In the genomic region with DNA sequence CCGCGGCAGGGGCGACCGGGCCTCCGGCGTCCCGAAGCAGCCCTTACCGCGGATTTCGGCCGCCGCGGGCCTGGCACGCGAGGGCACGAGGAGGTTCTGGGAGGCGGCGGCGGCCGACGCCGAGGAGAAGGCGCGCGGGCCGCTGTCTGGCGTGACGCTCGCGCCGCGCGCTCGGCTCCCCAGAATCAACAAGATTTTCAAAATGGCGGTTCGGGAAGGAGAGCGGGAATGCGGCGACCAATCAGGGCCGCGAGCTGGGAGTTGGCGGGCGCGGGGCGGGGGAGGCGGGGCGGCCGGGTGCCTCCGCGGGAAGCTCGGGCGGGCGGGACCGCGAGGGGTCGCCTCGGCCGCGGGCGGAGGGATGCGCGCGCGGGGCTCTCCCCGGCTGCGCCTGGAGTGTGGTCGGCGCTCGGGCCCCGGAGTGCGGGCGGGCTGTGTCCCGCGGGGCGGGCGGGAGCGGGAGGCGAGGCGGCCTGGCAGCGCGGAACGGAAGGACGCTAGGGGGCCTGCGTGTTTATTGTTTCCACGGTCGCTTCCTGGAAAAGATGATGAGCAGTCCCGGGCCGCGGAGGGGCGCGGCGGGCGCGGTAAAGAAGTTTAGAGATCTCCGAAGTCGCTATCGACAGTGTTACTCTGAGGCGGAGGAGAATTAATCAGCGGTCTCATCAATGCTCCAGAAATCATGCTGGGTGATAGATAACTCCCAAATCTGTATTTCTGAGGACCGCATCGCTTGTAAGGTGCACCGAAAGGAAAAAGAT, we compare ENCODE assay signal across 8 cellular contexts. TPM values are rescaled to one million over a fixed set of nuclear protein-coding genes. Genes with fewer than 3 reads are reported as not detected.
A peak's percentile ranks its signal among the peaks of the same experiment; 100 is the strongest.
DNase-seq lines count a peak whose midpoint lies in the region; TF ChIP-seq lines count a peak whose summit lies in the region.

A gene with protein sequence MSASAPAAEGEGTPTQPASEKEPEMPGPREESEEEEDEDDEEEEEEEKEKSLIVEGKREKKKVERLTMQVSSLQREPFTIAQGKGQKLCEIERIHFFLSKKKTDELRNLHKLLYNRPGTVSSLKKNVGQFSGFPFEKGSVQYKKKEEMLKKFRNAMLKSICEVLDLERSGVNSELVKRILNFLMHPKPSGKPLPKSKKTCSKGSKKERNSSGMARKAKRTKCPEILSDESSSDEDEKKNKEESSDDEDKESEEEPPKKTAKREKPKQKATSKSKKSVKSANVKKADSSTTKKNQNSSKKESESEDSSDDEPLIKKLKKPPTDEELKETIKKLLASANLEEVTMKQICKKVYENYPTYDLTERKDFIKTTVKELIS (minus strand): TSS at position 193 of the 761 bp plus-strand sequence. CDS start 543 bp downstream, outside the sequence.

- H3K9me3 ChIP-seq in MG63 (no peaks in the 10 kb centered on the region), stomach (no peaks in the 10 kb centered on the region)

- peaks cover 51% of the 10 kb centered on the region for H3K4me1 Mint-ChIP-seq in neural crest cell

- no peaks in the 10 kb centered on the region for H3K27me3 Mint-ChIP-seq in neural crest cell (ENCODE audit: low read depth)

- no peaks in the 10 kb centered on the region for H3K9me3 Mint-ChIP-seq in neural crest cell

- H3K4me3 Mint-ChIP-seq in neural crest cell = peak within 1 kb of the TSS; percentile 95

- H3K4me1 ChIP-seq in stomach = peaks cover 18 to 45% (median 32%) of the 10 kb centered on the region in 4 donors

- 0 to 1% (median 1%) methylated on average over 54 to 102 of the region's 102 CpGs for WGBS in stomach, 5 donors

- H3K27ac ChIP-seq in stomach = peak within 1 kb of the TSS; percentile 97 to 100 (median 100)

- TF ChIP-seq CTCF in foreskin fibroblast (IDR thresholded peaks at IDR 0.05; ENCODE audit: low read depth, low read length) (peak; percentile 33), neural crest cell (conservative IDR thresholded peaks at IDR 0.05) (peak; percentile 69), stomach (IDR thresholded peaks at IDR 0.05) (peak in 4 of 7 experiments; percentile 31 to 67 (median 36))

- peak within 1 kb of the TSS; percentile 97 for H3K27ac Mint-ChIP-seq in neural crest cell (ENCODE audit: unreplicated experiment)

- peaks cover 12% of the 10 kb centered on the region for H3K36me3 Mint-ChIP-seq in neural crest cell (ENCODE audit: low read depth)

- H3K4me3 ChIP-seq in H7 (ENCODE audit: insufficient read depth, low read depth, low read length) = peak within 1 kb of the TSS; percentile 88
- H3K4me3 ChIP-seq in MG63 = peak within 1 kb of the TSS; percentile 85
- peak within 1 kb of the TSS; percentile 81 to 87 for H3K4me3 ChIP-seq in foreskin fibroblast (ENCODE audit: low read depth in 1 of 2, low read length in 2 of 2)
- H3K4me3 ChIP-seq in stomach = peak within 1 kb of the TSS; percentile 72 to 96 (median 90)

- DNase-seq in ELR (ENCODE audit: low read depth) (peak; percentile 91), H7 (peak; percentile 97), MG63 (peak; percentile 85), SHP77 treated with DMSO at 0.1 percent for 48 hours (lab: John Stamatoyannopoulos, UW) (peak; percentile 78), activated gamma-delta T cell (lab: John Stamatoyannopoulos, UW) (peak; percentile 73), foreskin fibroblast (peak; percentile 77 to 92), neural crest cell (ENCODE audit: low read depth, low spot score) (peak; percentile 76), stomach (peak; percentile 86)

- intact Hi-C loops in stomach (cut with DNase I; ENCODE audit: low total_unique reads) = no loop called here

- peaks cover 2% of the 10 kb centered on the region; the same call in 1 of the 2 replicates for H3K36me3 ChIP-seq in H7 (replicated peaks; ENCODE audit: control insufficient read depth, insufficient read depth, low read length)
- peaks cover 20% of the 10 kb centered on the region for H3K36me3 ChIP-seq in MG63
- no peaks in the 10 kb centered on the region for H3K36me3 ChIP-seq in stomach

- H3K27me3 ChIP-seq in H7 (ENCODE audit: control insufficient read depth, insufficient read depth, low read length) = no peaks in the 10 kb centered on the region; the same call in 1 of the 2 replicates
- no peaks in the 10 kb centered on the region for H3K27me3 ChIP-seq in MG63
- no peaks in the 10 kb centered on the region for H3K27me3 ChIP-seq in stomach

- no peak for TF ChIP-seq POLR2A in stomach (IDR thresholded peaks at IDR 0.05)

- TF ChIP-seq EP300 in stomach (IDR thresholded peaks at IDR 0.05) = no peak

RNA-seq across cellular contexts. Expression of the gene that starts here (rescaled TPM):
- total RNA-seq in H7 (2014; rRNA removed; shearing (Covaris generic)) = 156 and 241 TPM in 2 replicates
- total RNA-seq in MG63 (2014; rRNA removed; shearing (Covaris generic); ENCODE audit: low replicate concordance) = 86.4 and 160 TPM in 2 replicates
- total RNA-seq in neural crest cell (207 and 221 TPM in 2 replicates), stomach (100 to 1,000 TPM; 109 to 189 (median 146) TPM)
- 10 to 100 TPM; 35.4 to 59.6 (median 48.4) TPM for polyA plus RNA-seq in stomach

Comparison
In these comparisons a context has a peak if more than half of its experiments do, and no peak if none do; other contexts are left out.
1. Peak in every context shown above with its lines: DNase-seq, H3K4me3 ChIP-seq and H3K27ac ChIP-seq.